Comparison of ENCODE assay signal across 1 cellular context in genomic region chr4:15118281-15118680, GRCh38.
TF ChIP-seq lines count a peak whose summit lies in the region.

No MANE protein-coding gene starts in this region.

TF ChIP-seq in HepG2, 621 proteins besides CTCF, POLR2A, EP300 and RAD21 (continued from another document and continues in another):
- TF ChIP-seq AFF4 (CRISPR knock-in tag; IDR thresholded peaks at IDR 0.05), result no peak
- no peak for TF ChIP-seq RFX5 (IDR thresholded peaks at IDR 0.05; ENCODE audit: low read depth, low read length)
- no peak for TF ChIP-seq MED1 (CRISPR knock-in tag; IDR thresholded peaks at IDR 0.05)
- peak; percentile 49 for TF ChIP-seq FOXA3 (CRISPR knock-in tag; IDR thresholded peaks at IDR 0.05)
- TF ChIP-seq ZNF639 (CRISPR knock-in tag; conservative IDR thresholded peaks at IDR 0.05), result no peak
- TF ChIP-seq KIAA2018 (CRISPR knock-in tag; IDR thresholded peaks at IDR 0.05; ENCODE audit: borderline replicate concordance), result no peak
- TF ChIP-seq HNF1A (IDR thresholded peaks at IDR 0.05; ENCODE audit: low read depth), result no peak
- no peak for TF ChIP-seq HNF1A (CRISPR knock-in tag; IDR thresholded peaks at IDR 0.05; ENCODE audit: borderline replicate concordance)
- peak; percentile 70 for TF ChIP-seq RARA (CRISPR knock-in tag; IDR thresholded peaks at IDR 0.05)
- no peak for TF ChIP-seq ZNF788 (CRISPR knock-in tag; IDR thresholded peaks at IDR 0.05; ENCODE audit: borderline replicate concordance)
- no peak for TF ChIP-seq SNAPC5 (CRISPR knock-in tag; IDR thresholded peaks at IDR 0.05; ENCODE audit: borderline replicate concordance)
- TF ChIP-seq ZNF333 (CRISPR knock-in tag; IDR thresholded peaks at IDR 0.05; ENCODE audit: borderline replicate concordance), result no peak
- TF ChIP-seq ZNF780A (CRISPR knock-in tag; IDR thresholded peaks at IDR 0.05), result no peak
- no peak for TF ChIP-seq ZNF367 (CRISPR knock-in tag; IDR thresholded peaks at IDR 0.05; ENCODE audit: borderline replicate concordance)
- 0 out of 2 replicates have a peak, but pooled peaks have one; percentile 21 for TF ChIP-seq HIC2 (CRISPR knock-in tag; IDR thresholded peaks at IDR 0.05; ENCODE audit: low read depth)
- TF ChIP-seq CBX1 (IDR thresholded peaks at IDR 0.05; ENCODE audit: low read depth), result no peak
- peak; percentile 29; the same call in 1 of the 2 replicates for TF ChIP-seq ZNF609 (CRISPR knock-in tag; IDR thresholded peaks at IDR 0.05; ENCODE audit: borderline replicate concordance)
- no peak for TF ChIP-seq ZNF234 (CRISPR knock-in tag; conservative IDR thresholded peaks at IDR 0.05)
- no peak for TF ChIP-seq CBX5 (CRISPR knock-in tag; IDR thresholded peaks at IDR 0.05; ENCODE audit: borderline replicate concordance)
- TF ChIP-seq GTF3A (CRISPR knock-in tag; conservative IDR thresholded peaks at IDR 0.05), result no peak
- peak; percentile 62; the same call in 1 of the 2 replicates for TF ChIP-seq NCOA2 (CRISPR knock-in tag; IDR thresholded peaks at IDR 0.05)
- no peak for TF ChIP-seq ZNF24 (IDR thresholded peaks at IDR 0.05)
- TF ChIP-seq TEAD3 (CRISPR knock-in tag; optimal IDR thresholded peaks at IDR 0.05; ENCODE audit: borderline replicate concordance), result peak; percentile 79
- no peak for TF ChIP-seq PRDM4 (CRISPR knock-in tag; IDR thresholded peaks at IDR 0.05; ENCODE audit: borderline replicate concordance)
